Comparison of ENCODE assay signal across 8 cellular contexts in genomic region chr5:164013077-164013670, GRCh38.
DNase-seq lines count a peak whose midpoint lies in the region; ATAC-seq and TF ChIP-seq lines count a peak whose summit lies in the region.

No MANE protein-coding gene starts in this region.

- no peak overlapping the region for H3K4me3 Mint-ChIP-seq in MCF 10A (ENCODE audit: unreplicated experiment)

- CTCF ChIA-PET in MCF 10A (lab: Yijun Ruan, JAX) = interaction anchor here (0.6 to 5.2 kb wide), 60 partner anchors 9 to 1883 kb away, joined by 3 to 89 read pairs (median 4); no protein-coding TSS in a partner anchor

- ATAC-seq in GM21390 (IDR thresholded peaks at IDR 0.05; ENCODE audit: unreplicated experiment) (peak; percentile 86), HG03565 (IDR thresholded peaks at IDR 0.05; ENCODE audit: unreplicated experiment) (peak; percentile 92)

- H3K4me3 ChIP-seq in stomach = no peak overlapping the region

- H3K9me3 ChIP-seq in stomach = no peaks in the 10 kb centered on the region

- no peaks in the 10 kb centered on the region for H3K36me3 ChIP-seq in stomach

- H3K27me3 ChIP-seq in stomach = no peaks in the 10 kb centered on the region

- intact Hi-C loops in MCF 10A (cut with micrococcal nuclease) = loop anchor here (1.0 to 10.0 kb wide), 9 partner anchors 317 to 1612 kb away; no protein-coding TSS in a partner anchor
- intact Hi-C loops in stomach (cut with DNase I; ENCODE audit: low total_unique reads) = loop anchor here (10.0 kb wide), 2 partner anchors 492 to 1192 kb away; no protein-coding TSS in a partner anchor

- no peaks in the 10 kb centered on the region for H3K4me1 Mint-ChIP-seq in MCF 10A (ENCODE audit: insufficient read depth, unreplicated experiment)

- H3K27ac ChIP-seq in stomach = no peak overlapping the region

- no peaks in the 10 kb centered on the region for H3K36me3 Mint-ChIP-seq in MCF 10A (ENCODE audit: insufficient read depth, unreplicated experiment)

- 45 to 56% (median 50%) methylated on average over 6 of the region's 6 CpGs for WGBS in stomach, 5 donors

- no peak for TF ChIP-seq POLR2A in stomach (IDR thresholded peaks at IDR 0.05)

- no TSS peak for BruUV-seq in MCF 10A (replicated peaks; lab: Mats Ljungman, UMichigan)

- POLR2A ChIA-PET in MCF 10A (lab: Yijun Ruan, JAX) = interaction anchor here (0.6 to 0.9 kb wide), 4 partner anchors 8 to 463 kb away, joined by 3 to 7 read pairs (median 4); no protein-coding TSS in a partner anchor

- H3K27ac Mint-ChIP-seq in MCF 10A (ENCODE audit: low read depth, unreplicated experiment) = no peak overlapping the region

- TF ChIP-seq EP300 in stomach (IDR thresholded peaks at IDR 0.05) = no peak

- DNase-seq in activated gamma-delta T cell treated with Interleukin-2 at 50 U/mL for 16 hours = peak; percentile 6
- no peak for DNase-seq in activated gamma-delta T cell (lab: John Stamatoyannopoulos, UW)
- peak; percentile 58 for DNase-seq in NOMO-1 treated with DMSO at 0.1 percent for 48 hours (lab: John Stamatoyannopoulos, UW; ENCODE audit: unreplicated experiment)
- peak; percentile 91 for DNase-seq in MCF 10A (ENCODE audit: unreplicated experiment)
- DNase-seq in kidney glomerular epithelial cell (lab: John Stamatoyannopoulos, UW) = peak; percentile 39
- peak; percentile 51 for DNase-seq in stomach

- no peaks in the 10 kb centered on the region for H3K27me3 Mint-ChIP-seq in MCF 10A (ENCODE audit: insufficient read depth, unreplicated experiment)

- no peaks in the 10 kb centered on the region for H3K4me1 ChIP-seq in stomach

- no peaks in the 10 kb centered on the region for H3K9me3 Mint-ChIP-seq in MCF 10A (ENCODE audit: unreplicated experiment)

- TF ChIP-seq CTCF in MCF 10A (IDR thresholded peaks at IDR 0.05; ENCODE audit: unreplicated experiment) = peak; percentile 80
- peak in 4 of 7 experiments; percentile 54 to 72 (median 58) for TF ChIP-seq CTCF in stomach (IDR thresholded peaks at IDR 0.05)
